ENCODE assay signal across 26 cellular contexts in genomic region chr10:23955456-23955855, GRCh38.
A peak's percentile ranks its signal among the peaks of the same experiment; 100 is the strongest.
DNase-seq lines count a peak whose midpoint lies in the region; ATAC-seq, FAIRE-seq and TF ChIP-seq lines count a peak whose summit lies in the region.
"Had no signal": no experiment of that assay in that cellular context is flagged by ENCODE, and none has a peak within 500 bp of the region (broad histone marks: within the 10 kb centered on the region; RNA-seq: fewer than 3 reads in every experiment).

No MANE protein-coding gene starts in this region.

- BruUV-seq in A673 (replicated peaks; lab: Mats Ljungman, UMichigan) (no TSS peak), HepG2 (replicated peaks; lab: Mats Ljungman, UMichigan) (no TSS peak)

- in situ Hi-C loops in HepG2 (cut with HindIII; ENCODE audit: extremely low pct_ligation_motif_present, low pct_unique_long_range_greater_than_20kb), result no loop called here

- TF ChIP-seq EP300 in HepG2 (IDR thresholded peaks at IDR 0.05; ENCODE audit: low read depth in 2 of 2, low read length in 2 of 2) (no peak), HepG2 (CRISPR knock-in tag; IDR thresholded peaks at IDR 0.05; ENCODE audit: borderline replicate concordance) (no peak)

- H2AFZ ChIP-seq in parathyroid adenoma, result peak overlapping the region; percentile 68
- H2AFZ ChIP-seq in HepG2 (ENCODE audit: low read length), result no peak overlapping the region

- H3K27me3 ChIP-seq in A673 (replicated peaks; ENCODE audit: insufficient read depth, low read depth, low read length, poor library complexity) (no peaks in the 10 kb centered on the region), parathyroid adenoma (ENCODE audit: control insufficient read depth, insufficient read depth, low read length) (no peaks in the 10 kb centered on the region), HepG2 (ENCODE audit: control insufficient read depth in 1 of 2, insufficient read depth in 2 of 2, low read length in 2 of 2) (no peaks in the 10 kb centered on the region)
- H3K27me3 ChIP-seq: BE2C, BLaER1 had no signal

- H3K4me3 ChIP-seq in A673 (ENCODE audit: low read depth, low read length, poor library complexity, severe bottlenecking) (no peak overlapping the region), parathyroid adenoma (ENCODE audit: low read depth, low read length) (peak overlapping the region; percentile 14), HepG2 (replicated peaks in 1 of 3; ENCODE audit: insufficient read depth in 1 of 3, low read depth in 2 of 3, low read length in 3 of 3) (no peak overlapping the region)
- H3K4me3 ChIP-seq: A549, BLaER1, GM12878 had no signal

- H3K36me3 ChIP-seq in A673 (ENCODE audit: insufficient read depth, low read length, poor library complexity, severe bottlenecking) (no peaks in the 10 kb centered on the region), parathyroid adenoma (ENCODE audit: control insufficient read depth, insufficient read depth, low read length) (no peaks in the 10 kb centered on the region), HepG2 (replicated peaks in 1 of 2; ENCODE audit: control insufficient read depth in 1 of 2, insufficient read depth in 2 of 2, low read length in 2 of 2) (no peaks in the 10 kb centered on the region)
- H3K36me3 ChIP-seq: BE2C, BLaER1 had no signal

- peak; percentile 62 for DNase-seq in A673 (ENCODE audit: low spot score)
- DNase-seq in SIG-M5 treated with dmso at 0.1 percent for 504 hours (lab: John Stamatoyannopoulos, UW; ENCODE audit: unreplicated experiment), result no peak
- DNase-seq in HepG2 (ENCODE audit: low spot score), result no peak
- DNase-seq: ACHN; BE2C; C1 segment of cervical spinal cord; CD4-positive, alpha-beta memory T cell; CD4-positive, CD25-positive, alpha-beta regulatory T cell; CD8-positive, alpha-beta memory T cell; COR-L47; DMS 273 treated with DMSO at 0.1 percent for 48 hours; DMS153; DMS53; DMS79; DND-41; EL; GDM1 had no signal

- H3K4me1 ChIP-seq in A673 (ENCODE audit: insufficient read depth, low read length, poor library complexity, severe bottlenecking) (no peaks in the 10 kb centered on the region), parathyroid adenoma (no peaks in the 10 kb centered on the region), HepG2 (ENCODE audit: insufficient read depth, low read length) (no peaks in the 10 kb centered on the region)
- H3K4me1 ChIP-seq: A549, BE2C, BLaER1 had no signal

- TF ChIP-seq CTCF in A673 (conservative IDR thresholded peaks at IDR 0.05; ENCODE audit: low read depth, low read length), result no peak
- no peak for TF ChIP-seq CTCF in parathyroid adenoma (IDR thresholded peaks at IDR 0.05)
- TF ChIP-seq CTCF in HepG2 (CRISPR knock-in tag; IDR thresholded peaks at IDR 0.05), result no peak

- 5% methylated on average over 7 of the region's 7 CpGs for WGBS in HepG2 (ENCODE audit: low lambda C conversion rate)

- CTCF ChIA-PET in A673 (lab: Charles Lee), result no interaction called here
- CTCF ChIA-PET in HepG2 (lab: Yijun Ruan, JAX; ENCODE audit: low intra/inter-chr PET ratio, low total read pairs), result no interaction called here

- TF ChIP-seq POLR2A in HepG2 (IDR thresholded peaks at IDR 0.05; ENCODE audit: insufficient read depth in 1 of 2, low read depth in 2 of 2, low read length in 2 of 2), result no peak

- intact Hi-C loops in A673 (cut with micrococcal nuclease; ENCODE audit: unreplicated experiment) (no loop called here), HepG2 (cut with micrococcal nuclease; ENCODE audit: unreplicated experiment) (no loop called here)

- H3K27ac ChIP-seq in A673 (ENCODE audit: low read depth, low read length, poor library complexity, severe bottlenecking) (no peak overlapping the region), parathyroid adenoma (no peak overlapping the region), HepG2 (ENCODE audit: extremely low read length, insufficient read depth, low read length) (no peak overlapping the region)
- H3K27ac ChIP-seq: 22Rv1, A549, BLaER1 had no signal

- ATAC-seq in SK-N-SH treated with all-trans-retinoic acid at 6 μM for 48 hours (peak; percentile 89), HG03439 (IDR thresholded peaks at IDR 0.05; ENCODE audit: unreplicated experiment) (no peak), HepG2 (no peak)
- ATAC-seq: A549, GM12878 had no signal

- H3K4me2 ChIP-seq in parathyroid adenoma (ENCODE audit: low read length) (peak overlapping the region; percentile 51), HepG2 (ENCODE audit: low read depth, low read length) (no peak overlapping the region)
- H3K4me2 ChIP-seq: A549, BLaER1 had no signal

- TF ChIP-seq RAD21 in HepG2 (CRISPR knock-in tag; IDR thresholded peaks at IDR 0.05), result no peak

- H3K9ac ChIP-seq in parathyroid adenoma, result no peak overlapping the region
- no peak overlapping the region for H3K9ac ChIP-seq in HepG2 (ENCODE audit: insufficient read depth, low read depth, low read length)
- H3K9ac ChIP-seq: BLaER1 had no signal

- H4K20me1 ChIP-seq in HepG2 (ENCODE audit: insufficient read depth, low read length), result no peaks in the 10 kb centered on the region
- H4K20me1 ChIP-seq: BLaER1 had no signal

- POLR2A ChIA-PET in A673 (lab: Charles Lee; ENCODE audit: low non-redundant PET), result interaction anchor here (0.5 to 0.7 kb wide), 2 partner anchors 54 to 1425 kb away, joined by 3 read pairs; no protein-coding TSS in a partner anchor
- POLR2A ChIA-PET in HepG2 (lab: Yijun Ruan, JAX), result no interaction called here

- H3K79me2 ChIP-seq in parathyroid adenoma (no peaks in the 10 kb centered on the region), HepG2 (ENCODE audit: insufficient read depth, low read length) (no peaks in the 10 kb centered on the region)

- FAIRE-seq in HepG2 (lab: Jason Lieb, UNC), result no peak
- FAIRE-seq: A549, GM12878, GM12892, GM18507 had no signal

- H3K9me3 ChIP-seq in A673 (ENCODE audit: low read depth, low read length, poor library complexity, severe bottlenecking) (peaks cover 19% of the 10 kb centered on the region), parathyroid adenoma (ENCODE audit: control insufficient read depth, low read length) (no peaks in the 10 kb centered on the region), HepG2 (ENCODE audit: low read length) (peaks cover 16% of the 10 kb centered on the region)
- H3K9me3 ChIP-seq: BE2C had no signal

TF ChIP-seq in SK-N-SH treated with all-trans-retinoic acid at 6 μM for 48 hours, 23 proteins besides CTCF, POLR2A, EP300 and RAD21 (continues in another document):
- no peak for TF ChIP-seq RARB (CRISPR knock-in tag; IDR thresholded peaks at IDR 0.05)
- TF ChIP-seq ESRRG (CRISPR knock-in tag; IDR thresholded peaks at IDR 0.05), result no peak
- TF ChIP-seq ZNF70 (CRISPR knock-in tag; IDR thresholded peaks at IDR 0.05), result no peak
- no peak for TF ChIP-seq ISL1 (CRISPR knock-in tag; IDR thresholded peaks at IDR 0.05)
- no peak for TF ChIP-seq ZFP30 (CRISPR knock-in tag; IDR thresholded peaks at IDR 0.05)
- no peak for TF ChIP-seq PPARA (CRISPR knock-in tag; IDR thresholded peaks at IDR 0.05; ENCODE audit: borderline replicate concordance)
- no peak for TF ChIP-seq ARNTL (CRISPR knock-in tag; IDR thresholded peaks at IDR 0.05; ENCODE audit: borderline replicate concordance, low read depth)
- no peak for TF ChIP-seq TOX (CRISPR knock-in tag; IDR thresholded peaks at IDR 0.05; ENCODE audit: borderline replicate concordance)
- no peak for TF ChIP-seq SNAI2 (CRISPR knock-in tag; IDR thresholded peaks at IDR 0.05)
- TF ChIP-seq ZC3H10 (CRISPR knock-in tag; IDR thresholded peaks at IDR 0.05), result no peak
- TF ChIP-seq OSR1 (CRISPR knock-in tag; IDR thresholded peaks at IDR 0.05), result no peak
- TF ChIP-seq CSDC2 (CRISPR knock-in tag; IDR thresholded peaks at IDR 0.05), result no peak
- TF ChIP-seq TCF4 (CRISPR knock-in tag; IDR thresholded peaks at IDR 0.05; ENCODE audit: borderline replicate concordance), result no peak
- no peak for TF ChIP-seq BACH2 (CRISPR knock-in tag; IDR thresholded peaks at IDR 0.05; ENCODE audit: borderline replicate concordance)

TF ChIP-seq in HepG2, 621 proteins besides CTCF, POLR2A, EP300 and RAD21:
- no peak for TF ChIP-seq KLF11 (CRISPR knock-in tag; IDR thresholded peaks at IDR 0.05)
